11 cellular contexts compared by ENCODE assay signal in genomic region chr5:14269395-14269794, GRCh38.
DNase-seq lines count a peak whose midpoint lies in the region; ATAC-seq and TF ChIP-seq lines count a peak whose summit lies in the region.
"Had no signal": no experiment of that assay in that cellular context is flagged by ENCODE, and none has a peak within 500 bp of the region (broad histone marks: within the 10 kb centered on the region; RNA-seq: fewer than 3 reads in every experiment).

No MANE protein-coding gene starts in this region.

- H3K9me3 ChIP-seq in H9 (ENCODE audit: control insufficient read depth, low read depth, low read length) = no peaks in the 10 kb centered on the region
- no peaks in the 10 kb centered on the region for H3K9me3 ChIP-seq in Panc1 (ENCODE audit: control insufficient read depth, insufficient read depth, low read depth, low read length)
- H3K9me3 ChIP-seq in sigmoid colon = no peaks in the 10 kb centered on the region

- H2BK120ac ChIP-seq in H9 (ENCODE audit: low read depth, low read length, poor library complexity, severe bottlenecking) = no peak overlapping the region

- H4K8ac ChIP-seq in H9 (replicated peaks; ENCODE audit: insufficient read length, low read depth, low read length) = no peak overlapping the region

- H3K36me3 ChIP-seq in Panc1 (ENCODE audit: control insufficient read depth, insufficient read depth, low read length) = peaks cover 22% of the 10 kb centered on the region
- H3K36me3 ChIP-seq in sigmoid colon = peaks cover 0 to 12% (median 4%) of the 10 kb centered on the region in 4 donors

- POLR2A ChIA-PET in Panc1 (lab: Charles Lee) = no interaction called here

- H2BK5ac ChIP-seq in H9 (ENCODE audit: insufficient read length, low read length) = no peak overlapping the region

- TF ChIP-seq EP300 in sigmoid colon (IDR thresholded peaks at IDR 0.05) = no peak

- in situ Hi-C loops in Panc1 (cut with HindIII; ENCODE audit: low pct_unique_long_range_greater_than_20kb, low sequenced_read_pairs) = no loop called here

- DNase-seq in H9 (peak; percentile 67), Panc1 (ENCODE audit: low read depth, low spot score) (no peak), left ventricle myocardium superior (no peak), sigmoid colon (no peak), medulla oblongata (ENCODE audit: extremely low spot score) (no peak), cerebellum (ENCODE audit: low spot score) (no peak)
- no peak for DNase-seq in activated CD4-positive, CD25-positive, alpha-beta regulatory T cell (lab: John Stamatoyannopoulos, UW)
- no peak for DNase-seq in stimulated activated naive CD8-positive, alpha-beta T cell treated with anti-CD3 and anti-CD28 coated beads, Interleukin-15, amount 100 ng/mL, for 72 hours
- DNase-seq: activated CD4-positive, alpha-beta T cell treated with anti-CD3 and anti-CD28 coated beads, Interleukin-2, amount 10 ng/mL, durations not matched to agents 24 days and 14 days had no signal

- H2BK15ac ChIP-seq in H9 (ENCODE audit: low read depth, low read length) = no peak overlapping the region

- TF ChIP-seq CTCF in H9 (conservative IDR thresholded peaks at IDR 0.05) (no peak), Panc1 (IDR thresholded peaks at IDR 0.05) (no peak), sigmoid colon (IDR thresholded peaks at IDR 0.05) (no peak)

- H3K79me2 ChIP-seq in H9 (ENCODE audit: insufficient read depth, low read length) = peaks cover 12% of the 10 kb centered on the region; the same call in 1 of the 2 replicates

- H3K4me3 ChIP-seq in Panc1 (ENCODE audit: low read depth in 2 of 2, low read length in 2 of 2) (peak overlapping the region in 1 of 2 experiments; percentile 15; a peak in 2 of 4 replicates), sigmoid colon (no peak overlapping the region)

- no peak overlapping the region for H3K4ac ChIP-seq in H9 (ENCODE audit: low read depth, low read length)

- no peak overlapping the region for H3K23ac ChIP-seq in H9 (ENCODE audit: insufficient read length, low read depth, low read length)

- no peak overlapping the region for H3K9ac ChIP-seq in H9 (ENCODE audit: extremely low read depth, insufficient read length, low read length)

- no peaks in the 10 kb centered on the region for H3K27me3 Mint-ChIP-seq in H9 (ENCODE audit: low read depth)
- H3K27me3 Mint-ChIP-seq in stimulated activated naive CD8-positive, alpha-beta T cell treated with anti-CD3 and anti-CD28 coated beads, Interleukin-15, amount 100 ng/mL, for 72 hours = peaks cover 41% of the 10 kb centered on the region

- H3K27me3 ChIP-seq in H9 (ENCODE audit: insufficient read depth, low read length) (no peaks in the 10 kb centered on the region), Panc1 (ENCODE audit: control insufficient read depth, insufficient read depth, low read length) (no peaks in the 10 kb centered on the region), sigmoid colon (no peaks in the 10 kb centered on the region)

- H3T11ph ChIP-seq in H9 (ENCODE audit: low read length) = no peak overlapping the region

- H2BK12ac ChIP-seq in H9 (ENCODE audit: insufficient read length, low read depth, low read length) = no peak overlapping the region

- no peaks in the 10 kb centered on the region for H4K20me1 ChIP-seq in H9 (ENCODE audit: control insufficient read depth, insufficient read depth, insufficient read length)

- no peak overlapping the region for H3K14ac ChIP-seq in H9 (ENCODE audit: insufficient read depth, low read length)

- no peak overlapping the region for H4K91ac ChIP-seq in H9 (ENCODE audit: insufficient read length, low read depth, low read length)

- H3K27ac Mint-ChIP-seq in H9 = peak overlapping the region; percentile 53 to 96 (median 94)
- H3K27ac Mint-ChIP-seq in stimulated activated naive CD8-positive, alpha-beta T cell treated with anti-CD3 and anti-CD28 coated beads, Interleukin-15, amount 100 ng/mL, for 72 hours = no peak overlapping the region
- H3K27ac Mint-ChIP-seq: activated CD4-positive, alpha-beta T cell treated with anti-CD3 and anti-CD28 coated beads, Interleukin-2, amount 10 ng/mL, durations not matched to agents 24 days and 14 days; activated naive CD8-positive, alpha-beta T cell; stimulated activated effector memory CD8-positive, alpha-beta T cell treated with anti-CD3 and anti-CD28 coated beads, Interleukin-12 subunit alpha, Interleukin-12 subunit beta, amount 100 ng/mL, for 72 hours had no signal

- H3K56ac ChIP-seq in H9 (ENCODE audit: insufficient read length, low read depth, low read length) = no peak overlapping the region

- peak overlapping the region; percentile 2 to 43; a peak in 2 of 5 replicates for H3K4me3 Mint-ChIP-seq in H9
- H3K4me3 Mint-ChIP-seq in stimulated activated naive CD8-positive, alpha-beta T cell treated with anti-CD3 and anti-CD28 coated beads, Interleukin-15, amount 100 ng/mL, for 72 hours = no peak overlapping the region
- H3K4me3 Mint-ChIP-seq: activated CD4-positive, alpha-beta T cell treated with anti-CD3 and anti-CD28 coated beads, Interleukin-2, amount 10 ng/mL, durations not matched to agents 24 days and 14 days; activated naive CD8-positive, alpha-beta T cell; stimulated activated effector memory CD8-positive, alpha-beta T cell treated with anti-CD3 and anti-CD28 coated beads, Interleukin-12 subunit alpha, Interleukin-12 subunit beta, amount 100 ng/mL, for 72 hours had no signal

- no peak for TF ChIP-seq POLR2A in sigmoid colon (IDR thresholded peaks at IDR 0.05)

- CTCF ChIA-PET in Panc1 (lab: Charles Lee) = no interaction called here

- H3K4me1 ChIP-seq in H9 (ENCODE audit: insufficient read depth, low read length) = peaks cover 12% of the 10 kb centered on the region
- H3K4me1 ChIP-seq in Panc1 (ENCODE audit: control insufficient read depth, insufficient read depth, low read length) = peaks cover 99% of the 10 kb centered on the region
- H3K4me1 ChIP-seq in sigmoid colon = peaks cover 0 to 79% (median 69%) of the 10 kb centered on the region in 4 donors

- intact Hi-C loops in Panc1 (cut with micrococcal nuclease; ENCODE audit: unreplicated experiment) (loop anchor here (5.0 kb wide), 2 partner anchors 117 to 162 kb away; no protein-coding TSS in a partner anchor), left ventricle myocardium superior (cut with micrococcal nuclease) (loop anchor here (10.0 kb wide), 1 partner anchor 65 kb away; no protein-coding TSS in a partner anchor), sigmoid colon (cut with DNase I) (no loop called here)

- H2AFZ ChIP-seq in H9 (ENCODE audit: low read length) = no peak overlapping the region

- H3K23me2 ChIP-seq in H9 (ENCODE audit: insufficient read length, low read depth, low read length, poor library complexity, severe bottlenecking) = no peaks in the 10 kb centered on the region

- no peak overlapping the region for H3K18ac ChIP-seq in H9 (ENCODE audit: insufficient read length, low read depth, low read length)

- no peaks in the 10 kb centered on the region for H3K79me1 ChIP-seq in H9 (ENCODE audit: insufficient read depth, low read depth, low read length, poor library complexity, severe bottlenecking)

- peaks cover 0 to 5% (median 3%) of the 10 kb centered on the region in 3 experiments; a peak in 5 of 7 replicates for H3K36me3 Mint-ChIP-seq in H9 (ENCODE audit: insufficient read depth in 1 of 3, low read depth in 3 of 3)
- H3K36me3 Mint-ChIP-seq: activated naive CD8-positive, alpha-beta T cell; stimulated activated effector memory CD8-positive, alpha-beta T cell treated with anti-CD3 and anti-CD28 coated beads, Interleukin-12 subunit alpha, Interleukin-12 subunit beta, amount 100 ng/mL, for 72 hours had no signal

- no TSS peak for BruUV-seq in Panc1 (replicated peaks; lab: Mats Ljungman, UMichigan)

- H2BK20ac ChIP-seq in H9 (ENCODE audit: low read depth, low read length, poor library complexity, severe bottlenecking) = no peak overlapping the region

- H3K27ac ChIP-seq in H9 (ENCODE audit: insufficient read length, low read depth, low read length) (peak overlapping the region; percentile 73), Panc1 (ENCODE audit: low read length) (peak overlapping the region; percentile 96), sigmoid colon (peak overlapping the region; percentile 58 to 82 (median 70))

- H3K9me3 Mint-ChIP-seq in H9 = no peaks in the 10 kb centered on the region
- H3K9me3 Mint-ChIP-seq in stimulated activated naive CD8-positive, alpha-beta T cell treated with anti-CD3 and anti-CD28 coated beads, Interleukin-15, amount 100 ng/mL, for 72 hours = no peaks in the 10 kb centered on the region
- H3K9me3 Mint-ChIP-seq: activated CD4-positive, alpha-beta T cell treated with anti-CD3 and anti-CD28 coated beads, Interleukin-2, amount 10 ng/mL, durations not matched to agents 24 days and 14 days; stimulated activated effector memory CD8-positive, alpha-beta T cell treated with anti-CD3 and anti-CD28 coated beads, Interleukin-12 subunit alpha, Interleukin-12 subunit beta, amount 100 ng/mL, for 72 hours had no signal

- H3K4me1 Mint-ChIP-seq in H9 = peaks cover 57% of the 10 kb centered on the region in 2 experiments
- H3K4me1 Mint-ChIP-seq in stimulated activated naive CD8-positive, alpha-beta T cell treated with anti-CD3 and anti-CD28 coated beads, Interleukin-15, amount 100 ng/mL, for 72 hours = peaks cover 15% of the 10 kb centered on the region

- WGBS in H9 (ENCODE audit: extremely low coverage, insufficient read length, low lambda C conversion rate) = no CpG with 5 or more reads among the region's 2 CpGs
- WGBS in sigmoid colon, 2 donors = 12 to 66% methylated on average over 2 of the region's 2 CpGs

- H2AK5ac ChIP-seq in H9 (ENCODE audit: insufficient read length, low read length) = no peak overlapping the region

- peak overlapping the region; percentile 6 for H3K4me2 ChIP-seq in H9 (ENCODE audit: insufficient read depth, insufficient read length, low read length)

- no peak overlapping the region for H4K5ac ChIP-seq in H9 (ENCODE audit: insufficient read length, low read depth, low read length)

- ATAC-seq in Panc1 (no peak), left ventricle myocardium superior (peak; percentile 3)
- ATAC-seq in stimulated activated naive CD8-positive, alpha-beta T cell treated with anti-CD3 and anti-CD28 coated beads, Interleukin-15, amount 100 ng/mL, for 72 hours = no peak
- ATAC-seq: stimulated activated effector memory CD8-positive, alpha-beta T cell treated with anti-CD3 and anti-CD28 coated beads, Interleukin-12 subunit alpha, Interleukin-12 subunit beta, amount 100 ng/mL, for 72 hours had no signal

Comparison
In these comparisons a context has a peak if more than half of its experiments do, and no peak if none do; other contexts are left out.
1. H3K27ac Mint-ChIP-seq: peak in H9 (3 of 3); none in stimulated activated naive CD8-positive, alpha-beta T cell treated with anti-CD3 and anti-CD28 coated beads, Interleukin-15, amount 100 ng/mL, for 72 hours (0 of 2).
2. H3K4me3 Mint-ChIP-seq: peak in H9 (2 of 2); none in stimulated activated naive CD8-positive, alpha-beta T cell treated with anti-CD3 and anti-CD28 coated beads, Interleukin-15, amount 100 ng/mL, for 72 hours (0 of 2).
3. Peak in every context shown above with its lines, with median percentiles within 50 percentile points of each other: H3K27ac ChIP-seq.